In genomic region chr7:155644971-155645509, GRCh38 we compare ENCODE assay signal across 8 cellular contexts. TPM values are rescaled to one million over a fixed set of nuclear protein-coding genes. Genes with fewer than 3 reads are reported as not detected.
DNase-seq lines count a peak whose midpoint lies in the region; ATAC-seq and TF ChIP-seq lines count a peak whose summit lies in the region.

No MANE protein-coding gene starts in this region.

- no peak overlapping the region for H2BK12ac ChIP-seq in neuronal stem cell (ENCODE audit: low read length)

- peak overlapping the region; percentile 99 for H3K18ac ChIP-seq in neuronal stem cell (ENCODE audit: low read length)

- no peaks in the 10 kb centered on the region for H3K27me3 Mint-ChIP-seq in activated T-helper 2 cell treated with anti-CD3 and anti-CD28 coated beads, Interferon-gamma antibody, Interleukin-2, Interleukin-4, amounts not matched to agents 10 μg/mL and 5 μg/mL and 100 μg/mL, durations not matched to agents 14 hours and 24 hours and 36 hours (ENCODE audit: low read depth)

- H3K27me3 ChIP-seq in neuronal stem cell (ENCODE audit: control insufficient read depth in 3 of 3, insufficient read depth in 3 of 3, low read depth in 1 of 3, low read length in 3 of 3): no peaks in the 10 kb centered on the region
- no peaks in the 10 kb centered on the region for H3K27me3 ChIP-seq in tibial nerve

- peak overlapping the region; percentile 99 for H2AFZ ChIP-seq in neuronal stem cell (ENCODE audit: low read length)

- peak overlapping the region; percentile 88 to 96 for H3K4me3 ChIP-seq in foreskin fibroblast (ENCODE audit: low read depth in 1 of 2, low read length in 2 of 2)
- peak overlapping the region; percentile 99 to 100 for H3K4me3 ChIP-seq in neuronal stem cell (ENCODE audit: low read length in 2 of 2)
- H3K4me3 ChIP-seq in tibial nerve: peak overlapping the region; percentile 93 to 100 (median 98)

- H3K36me3 ChIP-seq in neuronal stem cell (replicated peaks in 1 of 2; ENCODE audit: control insufficient read depth in 2 of 2, insufficient read depth in 2 of 2, low read length in 2 of 2): peaks cover 12 to 65% of the 10 kb centered on the region in 2 donors
- peaks cover 0 to 62% (median 0%) of the 10 kb centered on the region in 3 donors for H3K36me3 ChIP-seq in tibial nerve

- H3K9me3 ChIP-seq in neuronal stem cell (replicated peaks in 1 of 2; ENCODE audit: control insufficient read depth in 2 of 2, insufficient read depth in 1 of 2, low read depth in 1 of 2, low read length in 2 of 2): peaks cover 14 to 58% of the 10 kb centered on the region in 2 donors
- peaks cover 0 to 25% (median 10%) of the 10 kb centered on the region in 4 donors for H3K9me3 ChIP-seq in tibial nerve

- H3K36me3 Mint-ChIP-seq in activated T-helper 2 cell treated with anti-CD3 and anti-CD28 coated beads, Interferon-gamma antibody, Interleukin-2, Interleukin-4, amounts not matched to agents 10 μg/mL and 5 μg/mL and 100 μg/mL, durations not matched to agents 14 hours and 24 hours and 36 hours (ENCODE audit: low read depth): peaks cover 86% of the 10 kb centered on the region

- no peak overlapping the region for H4K8ac ChIP-seq in neuronal stem cell (ENCODE audit: low read depth, low read length)

- no peak for TF ChIP-seq CTCF in foreskin fibroblast (IDR thresholded peaks at IDR 0.05; ENCODE audit: low read depth, low read length)
- no peak for TF ChIP-seq CTCF in tibial nerve (IDR thresholded peaks at IDR 0.05)

- peak overlapping the region; percentile 57 for H3K14ac ChIP-seq in neuronal stem cell (ENCODE audit: low read length)

- H3K27ac Mint-ChIP-seq in activated T-helper 2 cell treated with anti-CD3 and anti-CD28 coated beads, Interferon-gamma antibody, Interleukin-2, Interleukin-4, amounts not matched to agents 10 μg/mL and 5 μg/mL and 100 μg/mL, durations not matched to agents 14 hours and 24 hours and 36 hours: peak overlapping the region; percentile 100

- ATAC-seq in GM18508 (IDR thresholded peaks at IDR 0.05; ENCODE audit: insufficient read depth, unreplicated experiment) (peak; percentile 23), HG02981 (IDR thresholded peaks at IDR 0.05; ENCODE audit: unreplicated experiment) (peak; percentile 32)

- H3K9me3 Mint-ChIP-seq in activated T-helper 2 cell treated with anti-CD3 and anti-CD28 coated beads, Interferon-gamma antibody, Interleukin-2, Interleukin-4, amounts not matched to agents 10 μg/mL and 5 μg/mL and 100 μg/mL, durations not matched to agents 14 hours and 24 hours and 36 hours: peaks cover 31% of the 10 kb centered on the region

- peak overlapping the region; percentile 83 for H3K23ac ChIP-seq in neuronal stem cell (ENCODE audit: low read depth, low read length, poor library complexity)

- no peak for TF ChIP-seq EP300 in tibial nerve (IDR thresholded peaks at IDR 0.05)

- H2AK5ac ChIP-seq in neuronal stem cell (ENCODE audit: low read depth, low read length): peak overlapping the region; percentile 97

- peak overlapping the region; percentile 43 for H2BK5ac ChIP-seq in neuronal stem cell (ENCODE audit: low read length)

- peak overlapping the region; percentile 70 for H3K4me2 ChIP-seq in neuronal stem cell (ENCODE audit: insufficient read depth, low read length, poor library complexity, severe bottlenecking)

- peaks cover 32% of the 10 kb centered on the region for H3K4me1 Mint-ChIP-seq in activated T-helper 2 cell treated with anti-CD3 and anti-CD28 coated beads, Interferon-gamma antibody, Interleukin-2, Interleukin-4, amounts not matched to agents 10 μg/mL and 5 μg/mL and 100 μg/mL, durations not matched to agents 14 hours and 24 hours and 36 hours (ENCODE audit: low read depth)

- H3K4me1 ChIP-seq in neuronal stem cell (ENCODE audit: control insufficient read depth in 2 of 2, insufficient read depth in 1 of 2, low read depth in 1 of 2, low read length in 2 of 2) (peaks cover 0 to 6% of the 10 kb centered on the region in 2 donors), tibial nerve (peaks cover 0 to 29% (median 11%) of the 10 kb centered on the region in 4 donors)

- no peak for TF ChIP-seq POLR2A in tibial nerve (IDR thresholded peaks at IDR 0.05)

- peak; percentile 31 for DNase-seq in A172 (ENCODE audit: low spot score)
- DNase-seq in NCI-H526 (lab: John Stamatoyannopoulos, UW): peak; percentile 36 to 68
- DNase-seq in activated T-helper 2 cell treated with anti-CD3 and anti-CD28 coated beads, Interferon-gamma antibody, Interleukin-2, Interleukin-4, amounts not matched to agents 10 μg/mL and 5 μg/mL and 100 μg/mL, durations not matched to agents 14 hours and 24 hours and 36 hours (ENCODE audit: low spot score): no peak
- peak; percentile 26 to 70 for DNase-seq in foreskin fibroblast
- DNase-seq in neuronal stem cell (ENCODE audit: low spot score): peak; percentile 24
- DNase-seq in tibial nerve (ENCODE audit: low spot score in 2 of 2): peak in 1 of 2 donors; percentile 21

- peak overlapping the region; percentile 99 for H3K4me3 Mint-ChIP-seq in activated T-helper 2 cell treated with anti-CD3 and anti-CD28 coated beads, Interferon-gamma antibody, Interleukin-2, Interleukin-4, amounts not matched to agents 10 μg/mL and 5 μg/mL and 100 μg/mL, durations not matched to agents 14 hours and 24 hours and 36 hours (ENCODE audit: low read depth)

- peaks cover 7% of the 10 kb centered on the region for H3K79me1 ChIP-seq in neuronal stem cell (ENCODE audit: low read depth, low read length)

- H2BK15ac ChIP-seq in neuronal stem cell (ENCODE audit: low read length): peak overlapping the region; percentile 45

- peak overlapping the region; percentile 40 for H4K91ac ChIP-seq in neuronal stem cell (ENCODE audit: low read depth, low read length, poor library complexity)

- H2BK120ac ChIP-seq in neuronal stem cell (ENCODE audit: low read depth, low read length): peak overlapping the region; percentile 57

- H3K4ac ChIP-seq in neuronal stem cell (ENCODE audit: low read length): peak overlapping the region; percentile 90

- peak overlapping the region; percentile 98 for H3K9ac ChIP-seq in neuronal stem cell (ENCODE audit: low read depth, low read length, poor library complexity)

- intact Hi-C loops in activated T-helper 2 cell treated with anti-CD3 and anti-CD28 coated beads, Interferon-gamma antibody, Interleukin-2, Interleukin-4, amounts not matched to agents 10 μg/mL and 5 μg/mL and 100 μg/mL, durations not matched to agents 14 hours and 24 hours and 36 hours (cut with micrococcal nuclease): loop anchor here (5.0 to 10.0 kb wide), 7 partner anchors 37 to 1492 kb away; partner anchors contain the start of genes INSIG1, LMBR1 and UBE3C

- WGBS in neuronal stem cell (ENCODE audit: extremely low coverage in 2 of 2, insufficient read length in 2 of 2, insufficient replicate concordance in 1 of 2), 2 donors: no CpG with 5 or more reads among the region's 22 CpGs
- WGBS in tibial nerve, 2 donors: 1% methylated on average over 22 of the region's 22 CpGs

- peak overlapping the region; percentile 98 for H3K27ac ChIP-seq in neuronal stem cell (replicated peaks; ENCODE audit: low read length)
- peak overlapping the region; percentile 95 to 99 (median 97) for H3K27ac ChIP-seq in tibial nerve

RNA-seq across cellular contexts. Expression of gene RBM33, which starts 0.6 kb away (rescaled TPM):
- 17.0 and 18.6 TPM in 2 replicates for total RNA-seq in A172 (2014; rRNA removed; shearing (Covaris generic))
- total RNA-seq in activated T-helper 2 cell treated with anti-CD3 and anti-CD28 coated beads, Interferon-gamma antibody, Interleukin-2, Interleukin-4, amounts not matched to agents 10 μg/mL and 5 μg/mL and 100 μg/mL, durations not matched to agents 14 hours and 24 hours and 36 hours: 79.8 and 80.3 TPM in 2 replicates
- polyA plus RNA-seq in neuronal stem cell (2013, experiment 1 of 2): 39.8 TPM
- polyA plus RNA-seq in neuronal stem cell (2013, experiment 2 of 2): 40.0 TPM
- 10 to 100 TPM; 85.0 to 92.4 (median 88.3) TPM for total RNA-seq in tibial nerve
